Comparison of ENCODE assay signal across 10 cellular contexts in genomic region chr9:127336708-127337352, GRCh38.
DNase-seq lines count a peak whose midpoint lies in the region; ATAC-seq, FAIRE-seq and TF ChIP-seq lines count a peak whose summit lies in the region.
"Had no signal": no experiment of that assay in that cellular context is flagged by ENCODE, and none has a peak within 500 bp of the region (broad histone marks: within the 10 kb centered on the region; RNA-seq: fewer than 3 reads in every experiment).

No MANE protein-coding gene starts in this region.

- TF ChIP-seq CTCF in Calu3 (IDR thresholded peaks at IDR 0.05; ENCODE audit: unreplicated experiment) (no peak), psoas muscle (IDR thresholded peaks at IDR 0.05) (no peak)

- 0 to 6% (median 4%) methylated on average over 2 of the region's 2 CpGs for WGBS in psoas muscle, 3 donors

- no TSS peak for BruUV-seq in Calu3 (replicated peaks; lab: Mats Ljungman, UMichigan)

- H3K36me3 ChIP-seq in psoas muscle (ENCODE audit: insufficient read depth in 1 of 2, low read depth in 1 of 2), result no peaks in the 10 kb centered on the region

- peaks cover 48% of the 10 kb centered on the region for H3K4me1 ChIP-seq in psoas muscle

- H3K4me3 ChIP-seq in psoas muscle, result peak overlapping the region; percentile 3

- CTCF ChIA-PET in Calu3 (lab: Charles Lee), result interaction anchor here (1.0 kb wide), 1 partner anchor 16 kb away, joined by 3 read pairs; no protein-coding TSS in a partner anchor

- ATAC-seq in psoas muscle, result peak; percentile 74 to 91 (median 84)
- no peak for ATAC-seq in GM18858 (IDR thresholded peaks at IDR 0.05; ENCODE audit: unreplicated experiment)
- ATAC-seq in GM21390 (IDR thresholded peaks at IDR 0.05; ENCODE audit: unreplicated experiment), result no peak

- H3K9me3 ChIP-seq in psoas muscle, result no peaks in the 10 kb centered on the region

- H3K27me3 Mint-ChIP-seq in Calu3 (ENCODE audit: unreplicated experiment), result no peaks in the 10 kb centered on the region

- no peak overlapping the region for H3K4me3 Mint-ChIP-seq in Calu3 (ENCODE audit: low read depth, unreplicated experiment)

- intact Hi-C loops in Calu3 (cut with micrococcal nuclease; ENCODE audit: unreplicated experiment), result no loop called here
- intact Hi-C loops in psoas muscle (cut with DNase I), result no loop called here

- H3K36me3 Mint-ChIP-seq in Calu3 (ENCODE audit: insufficient read depth, unreplicated experiment), result no peaks in the 10 kb centered on the region

- DNase-seq in Calu3 (peak; percentile 48), T1000 (lab: John Stamatoyannopoulos, UW) (peak; percentile 77), glomerular endothelial cell (ENCODE audit: extremely low read depth, low read depth, low spot score) (peak; percentile 83), psoas muscle (peak; percentile 73 to 89), GM19239 (ENCODE audit: insufficient read length, low spot score) (no peak), NCI-H1048 (lab: John Stamatoyannopoulos, UW) (no peak)
- DNase-seq: NCI-H2107 had no signal

- peak overlapping the region; percentile 78 for H3K27ac ChIP-seq in psoas muscle

- peaks cover 22% of the 10 kb centered on the region for H3K4me1 Mint-ChIP-seq in Calu3 (ENCODE audit: low read depth, unreplicated experiment)

- no peaks in the 10 kb centered on the region for H3K27me3 ChIP-seq in psoas muscle (ENCODE audit: insufficient read depth in 3 of 3, low read length in 2 of 3)

- no peaks in the 10 kb centered on the region for H3K9me3 Mint-ChIP-seq in Calu3 (ENCODE audit: low read depth, unreplicated experiment)

- no peak for FAIRE-seq in GM19239 (lab: Jason Lieb, UNC)
- FAIRE-seq: frontal cortex had no signal

- no peak overlapping the region for H3K27ac Mint-ChIP-seq in Calu3 (ENCODE audit: unreplicated experiment)

Comparison
In these comparisons a context has a peak if more than half of its experiments do, and no peak if none do; other contexts are left out.
1. DNase-seq: peak in Calu3 (single experiment), T1000 (single experiment), glomerular endothelial cell (single experiment) and psoas muscle (2 of 2); none in GM19239 (single experiment) and NCI-H1048 (single experiment).
2. ATAC-seq: peak in psoas muscle (4 of 4); none in GM18858 (single experiment) and GM21390 (single experiment).